9 cellular contexts compared by ENCODE assay signal in the genomic region with DNA sequence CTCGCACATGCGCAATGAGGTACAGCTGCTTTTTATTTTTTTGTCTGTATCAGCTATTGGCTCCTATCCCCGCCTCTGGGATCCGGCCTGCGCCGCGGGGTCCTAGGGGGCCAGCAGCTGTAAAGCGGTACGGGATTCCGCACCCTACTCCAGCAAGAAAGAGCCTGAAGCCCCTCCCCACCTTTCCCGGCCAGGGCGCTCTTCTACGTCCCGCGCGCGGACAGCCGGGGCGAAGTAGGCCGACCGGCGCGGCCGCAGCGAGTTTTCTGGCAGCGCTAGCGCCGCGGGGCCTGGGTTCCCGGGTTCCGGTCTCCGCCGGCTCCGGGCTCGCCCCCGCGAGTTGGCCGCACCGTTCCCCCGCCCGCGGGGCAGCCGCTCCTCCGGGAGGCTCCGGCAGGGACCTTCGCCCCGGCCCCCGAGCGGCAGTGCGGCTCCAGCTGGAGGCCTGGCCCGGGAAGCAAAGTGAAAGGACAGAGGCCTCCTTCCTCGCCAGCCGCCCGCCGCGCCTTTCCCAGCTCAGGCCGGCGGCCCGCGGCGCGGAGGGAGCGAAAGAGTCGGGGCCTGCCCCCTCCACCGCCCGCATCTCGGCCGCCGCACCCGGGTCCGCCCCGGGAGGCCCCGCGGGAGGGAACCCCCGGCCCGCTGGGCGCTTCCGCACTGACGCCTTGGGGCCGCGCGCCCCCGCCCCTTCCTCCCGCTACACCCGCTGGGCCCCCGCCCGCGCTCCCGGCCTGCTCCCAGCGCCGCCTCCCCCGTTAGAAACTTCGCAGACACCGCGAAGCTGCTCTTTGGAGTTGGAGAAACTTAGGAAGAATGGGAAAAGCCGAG. TPM values are rescaled to one million over a fixed set of nuclear protein-coding genes. Genes with fewer than 3 reads are reported as not detected.
DNase-seq lines count a peak whose midpoint lies in the region; ATAC-seq, FAIRE-seq and TF ChIP-seq lines count a peak whose summit lies in the region.
"Had no signal": no experiment of that assay in that cellular context is flagged by ENCODE, and none has a peak within 500 bp of the region (broad histone marks: within the 10 kb centered on the region; RNA-seq: fewer than 3 reads in every experiment).

No MANE protein-coding gene starts in this region.

- no peaks in the 10 kb centered on the region for H3K27me3 ChIP-seq in PC-9 (ENCODE audit: insufficient read depth, low read depth)
- H3K27me3 ChIP-seq in neutrophil, result peaks cover 100% of the 10 kb centered on the region

- no peak for FAIRE-seq in D721Med (lab: Jason Lieb, UNC)

- H3K4me2 ChIP-seq in PC-9, result peak overlapping the region; percentile 89

- H3K27ac ChIP-seq in PC-9, result peak overlapping the region; percentile 61
- H3K27ac ChIP-seq in neutrophil, result peak overlapping the region; percentile 65

- no peaks in the 10 kb centered on the region for H3K9me3 Mint-ChIP-seq in activated naive CD4-positive, alpha-beta T cell treated with anti-CD3 and anti-CD28 coated beads, Interleukin-2, amount 50 U/mL, for 72 hours

- H3K4me1 ChIP-seq in PC-9 (replicated peaks; ENCODE audit: insufficient read depth) (peaks cover 6% of the 10 kb centered on the region; the same call in 1 of the 2 replicates), neutrophil (ENCODE audit: control insufficient read depth in 1 of 2, insufficient read depth in 1 of 2, low read depth in 1 of 2, low read length in 1 of 2) (peaks cover 39 to 42% of the 10 kb centered on the region in 2 experiments)

- no peaks in the 10 kb centered on the region for H3F3A ChIP-seq in PC-9 (ENCODE audit: insufficient read depth, low read depth)

- DNase-seq in D341Med (ENCODE audit: low spot score), result peak; percentile 82
- peak in 1 of 2 experiments; percentile 72 for DNase-seq in PC-9
- peak; percentile 60 to 72 for DNase-seq in activated naive CD4-positive, alpha-beta T cell treated with anti-CD3 and anti-CD28 coated beads, Interleukin-2, amount 50 U/mL, for 72 hours (ENCODE audit: low spot score in 2 of 2)
- DNase-seq in globus pallidus (ENCODE audit: low spot score), result peak; percentile 69
- DNase-seq in D721Med (ENCODE audit: insufficient read length, low spot score), result no peak

- POLR2A ChIA-PET in PC-9 (lab: Charles Lee; ENCODE audit: unreplicated experiment), result interaction anchor here (0.6 to 0.9 kb wide), 8 partner anchors 10 to 826 kb away, joined by 3 to 18 read pairs (median 6); a partner anchor contains a TSS

- H3K36me3 ChIP-seq in PC-9 (ENCODE audit: low read depth), result no peaks in the 10 kb centered on the region
- H3K36me3 ChIP-seq in neutrophil, result no peaks in the 10 kb centered on the region

- TSS peak; percentile 70 for BruUV-seq in PC-9 (replicated peaks; lab: Mats Ljungman, UMichigan)

- CTCF ChIA-PET in PC-9 (lab: Charles Lee), result interaction anchor here (0.6 to 0.9 kb wide), 2 partner anchors 337 to 353 kb away, joined by 4 to 5 read pairs; a partner anchor contains a TSS

- peaks cover 8 to 20% of the 10 kb centered on the region in 2 donors for H3K36me3 Mint-ChIP-seq in activated naive CD4-positive, alpha-beta T cell treated with anti-CD3 and anti-CD28 coated beads, Interleukin-2, amount 50 U/mL, for 72 hours

- H3K27ac Mint-ChIP-seq in activated naive CD4-positive, alpha-beta T cell treated with anti-CD3 and anti-CD28 coated beads, Interleukin-2, amount 50 U/mL, for 72 hours, result peak overlapping the region; percentile 73 to 80

- TF ChIP-seq CTCF in PC-9 (conservative IDR thresholded peaks at IDR 0.05), result no peak
- no peak for TF ChIP-seq CTCF in neutrophil (IDR thresholded peaks at IDR 0.05)
- TF ChIP-seq CTCF in D721Med (IDR thresholded peaks at IDR 0.05; ENCODE audit: insufficient read depth, missing control alignments), result no peak

- ATAC-seq in GM19397 (IDR thresholded peaks at IDR 0.05; ENCODE audit: unreplicated experiment), result peak; percentile 54
- ATAC-seq in HG03442 (IDR thresholded peaks at IDR 0.05; ENCODE audit: unreplicated experiment), result peak; percentile 44
- peak; percentile 68 to 78 for ATAC-seq in activated naive CD4-positive, alpha-beta T cell treated with anti-CD3 and anti-CD28 coated beads, Interleukin-2, amount 50 U/mL, for 72 hours

- H4K20me1 ChIP-seq in PC-9 (ENCODE audit: insufficient read depth), result no peaks in the 10 kb centered on the region

- no peaks in the 10 kb centered on the region for H3K79me2 ChIP-seq in PC-9 (ENCODE audit: low read depth)

- intact Hi-C loops in PC-9 (cut with micrococcal nuclease; ENCODE audit: unreplicated experiment), result loop anchor here (2.0 to 5.0 kb wide), 2 partner anchors 88 to 162 kb away; no protein-coding TSS in a partner anchor

- H3K4me3 ChIP-seq in PC-9 (peak overlapping the region; percentile 84), neutrophil (ENCODE audit: low read depth in 1 of 2, low read length in 1 of 2) (peak overlapping the region; percentile 72 to 82)

- no peaks in the 10 kb centered on the region for H3K9me2 ChIP-seq in PC-9 (ENCODE audit: insufficient read depth)

- H2AFZ ChIP-seq in PC-9, result peak overlapping the region; percentile 91

- H3K9me3 ChIP-seq in PC-9 (ENCODE audit: insufficient read depth, low read depth) (no peaks in the 10 kb centered on the region), neutrophil (no peaks in the 10 kb centered on the region)

RNA-seq across cellular contexts. Expression of a gene that starts 4.7 kb away (rescaled TPM):
- 0.55 TPM in 1 of 2 replicates, not detected in the other for total RNA-seq in PC-9 (2021)
- under 1 TPM in 1 of 2 donors, not detected in 1; 0.19 TPM for total RNA-seq in activated naive CD4-positive, alpha-beta T cell treated with anti-CD3 and anti-CD28 coated beads, Interleukin-2, amount 50 U/mL, for 72 hours
- total RNA-seq: pulmonary artery endothelial cell had no signal

RNA-seq across cellular contexts. Expression of a gene that starts 19.7 kb away (rescaled TPM):
- total RNA-seq in PC-9 (2021), result 38.8 and 48.4 TPM in 2 replicates
- 10 to 100 TPM; 42.9 to 48.7 TPM for total RNA-seq in activated naive CD4-positive, alpha-beta T cell treated with anti-CD3 and anti-CD28 coated beads, Interleukin-2, amount 50 U/mL, for 72 hours

RNA-seq across cellular contexts. Expression of a gene that starts 24.4 kb away (rescaled TPM):
- total RNA-seq in PC-9 (2021), result 38.1 and 43.5 TPM in 2 replicates
- 10 to 100 TPM; 57.3 to 91.3 TPM for total RNA-seq in activated naive CD4-positive, alpha-beta T cell treated with anti-CD3 and anti-CD28 coated beads, Interleukin-2, amount 50 U/mL, for 72 hours
